Comparison of ENCODE assay signal across 18 cellular contexts in genomic region chr2:35503311-35503710, GRCh38.
DNase-seq lines count a peak whose midpoint lies in the region; ATAC-seq and TF ChIP-seq lines count a peak whose summit lies in the region.
"Had no signal": no experiment of that assay in that cellular context is flagged by ENCODE, and none has a peak within 500 bp of the region (broad histone marks: within the 10 kb centered on the region; RNA-seq: fewer than 3 reads in every experiment).

No MANE protein-coding gene starts in this region.

- H3K23ac ChIP-seq in mesenchymal stem cell (ENCODE audit: low read length in 2 of 2): no peak overlapping the region

- peak overlapping the region; percentile 49 for H3K27ac ChIP-seq in RWPE2 (ENCODE audit: poor library complexity, severe bottlenecking)
- no peak overlapping the region for H3K27ac ChIP-seq in foreskin keratinocyte
- H3K27ac ChIP-seq in mesenchymal stem cell (ENCODE audit: low read length, poor library complexity, severe bottlenecking): no peak overlapping the region
- H3K27ac ChIP-seq: A549, BLaER1, HL-60, PC-9 had no signal

- H3K4me3 ChIP-seq in RWPE2 (ENCODE audit: severe bottlenecking) (no peak overlapping the region), mesenchymal stem cell (ENCODE audit: insufficient read depth in 1 of 2, low read depth in 1 of 2, low read length in 2 of 2) (no peak overlapping the region)
- H3K4me3 ChIP-seq: A549, BLaER1, HAP-1, PC-9 had no signal

- no peak overlapping the region for H4K8ac ChIP-seq in mesenchymal stem cell (ENCODE audit: low read length)

- H2BK15ac ChIP-seq in mesenchymal stem cell (ENCODE audit: low read depth, poor library complexity, severe bottlenecking): no peak overlapping the region

- no peak overlapping the region for H2AK5ac ChIP-seq in mesenchymal stem cell (ENCODE audit: low read length, severe bottlenecking)

- TF ChIP-seq CTCF in RWPE2 (IDR thresholded peaks at IDR 0.05; ENCODE audit: poor library complexity, severe bottlenecking): no peak
- TF ChIP-seq CTCF in foreskin keratinocyte (conservative IDR thresholded peaks at IDR 0.05): no peak
- no peak for TF ChIP-seq CTCF in GM10266 (IDR thresholded peaks at IDR 0.05; ENCODE audit: control insufficient read depth, insufficient read depth, low read depth, missing control alignments)

- H2BK5ac ChIP-seq in mesenchymal stem cell (ENCODE audit: low read depth, low read length, poor library complexity, severe bottlenecking): no peak overlapping the region

- peak; percentile 55 for ATAC-seq in RWPE2 (ENCODE audit: low read depth)
- peak; percentile 47 for ATAC-seq in foreskin keratinocyte
- ATAC-seq in stimulated activated naive CD8-positive, alpha-beta T cell treated with anti-CD3 and anti-CD28 coated beads, Interleukin-15, Interleukin-2, amounts not matched to agents 100 U/mL and 50 U/mL, for 24 hours: no peak
- ATAC-seq: A549 had no signal

- H2AFZ ChIP-seq in mesenchymal stem cell (ENCODE audit: low read depth, low read length): no peak overlapping the region
- H2AFZ ChIP-seq: PC-9 had no signal

- H3K36me3 ChIP-seq in RWPE2 (ENCODE audit: low read depth) (no peaks in the 10 kb centered on the region), mesenchymal stem cell (ENCODE audit: control insufficient read depth in 1 of 2, insufficient read depth in 2 of 2, low read depth in 1 of 2, low read length in 2 of 2) (no peaks in the 10 kb centered on the region)
- H3K36me3 ChIP-seq: BLaER1, HAP-1 had no signal

- H3K27me3 ChIP-seq in RWPE2 (ENCODE audit: insufficient read depth, poor library complexity, severe bottlenecking): no peaks in the 10 kb centered on the region
- H3K27me3 ChIP-seq in foreskin keratinocyte: no peaks in the 10 kb centered on the region
- H3K27me3 ChIP-seq in mesenchymal stem cell (ENCODE audit: control insufficient read depth in 1 of 2, insufficient read depth in 1 of 2, low read length in 2 of 2): no peaks in the 10 kb centered on the region
- H3K27me3 ChIP-seq: BLaER1 had no signal

- no peak overlapping the region for H2BK120ac ChIP-seq in mesenchymal stem cell (ENCODE audit: low read depth, low read length)

- no peak overlapping the region for H3K4ac ChIP-seq in mesenchymal stem cell (ENCODE audit: low read depth in 1 of 2, low read length in 2 of 2)

- WGBS in mesenchymal stem cell: 56% methylated on average over 3 of the region's 3 CpGs

- H3K9me3 ChIP-seq in RWPE2 (ENCODE audit: severe bottlenecking) (no peaks in the 10 kb centered on the region), mesenchymal stem cell (ENCODE audit: control insufficient read depth, low read length) (peaks cover 24% of the 10 kb centered on the region)
- H3K9me3 ChIP-seq: A549, BLaER1, HAP-1 had no signal

- H3K9ac ChIP-seq in mesenchymal stem cell (ENCODE audit: low read length): no peak overlapping the region
- H3K9ac ChIP-seq: BLaER1 had no signal

- no peak overlapping the region for H3K14ac ChIP-seq in mesenchymal stem cell (ENCODE audit: low read length in 2 of 2)

- H3K18ac ChIP-seq in mesenchymal stem cell (ENCODE audit: low read depth in 1 of 2, low read length in 2 of 2): peak overlapping the region in 1 of 2 experiments; percentile 54

- H3K4me2 ChIP-seq in mesenchymal stem cell (ENCODE audit: low read length, poor library complexity, severe bottlenecking): no peak overlapping the region
- H3K4me2 ChIP-seq: A549, BLaER1, PC-9 had no signal

- H3K4me1 ChIP-seq in RWPE2 (ENCODE audit: insufficient read depth, poor library complexity, severe bottlenecking): peaks cover 16% of the 10 kb centered on the region
- H3K4me1 ChIP-seq in foreskin keratinocyte: peaks cover 11% of the 10 kb centered on the region
- no peaks in the 10 kb centered on the region for H3K4me1 ChIP-seq in mesenchymal stem cell (ENCODE audit: control insufficient read depth, insufficient read depth, low read depth, low read length)
- H3K4me1 ChIP-seq: A549, BLaER1, HAP-1 had no signal

- no peak overlapping the region for H4K91ac ChIP-seq in mesenchymal stem cell (ENCODE audit: low read length)

- peak; percentile 51 for DNase-seq in A172 (ENCODE audit: low spot score)
- peak; percentile 16 for DNase-seq in HT-29 (ENCODE audit: low spot score)
- no peak for DNase-seq in RWPE2 (ENCODE audit: low spot score)
- DNase-seq in foreskin keratinocyte: peak in 1 of 2 donors; percentile 21
- no peak for DNase-seq in mesenchymal stem cell
- no peak for DNase-seq in NCI-H2081 (lab: John Stamatoyannopoulos, UW)
- no peak for DNase-seq in stimulated activated naive CD8-positive, alpha-beta T cell treated with anti-CD3 and anti-CD28 coated beads, Interleukin-15, Interleukin-2, amounts not matched to agents 100 U/mL and 50 U/mL, for 24 hours
- no peak for DNase-seq in GM10266 (ENCODE audit: extremely low spot score)
- DNase-seq: CD4-positive, alpha-beta memory T cell; NCI-H1105 treated with DMSO at 0.1 percent for 48 hours; NCI-H1694; NCI-H2107; NCI-H510A treated with DMSO at 0.1 percent for 48 hours had no signal

- no peak overlapping the region for H2BK12ac ChIP-seq in mesenchymal stem cell (ENCODE audit: low read length in 2 of 2)

- no peaks in the 10 kb centered on the region for H3K79me1 ChIP-seq in mesenchymal stem cell (replicated peaks; ENCODE audit: low read length, poor library complexity, severe bottlenecking)

Comparison
In these comparisons a context has a peak if more than half of its experiments do, and no peak if none do; other contexts are left out.
1. DNase-seq: peak in A172 (single experiment) and HT-29 (single experiment); none in RWPE2 (single experiment), mesenchymal stem cell (single experiment), NCI-H2081 (0 of 2), stimulated activated naive CD8-positive, alpha-beta T cell treated with anti-CD3 and anti-CD28 coated beads, Interleukin-15, Interleukin-2, amounts not matched to agents 100 U/mL and 50 U/mL, for 24 hours (single experiment) and GM10266 (single experiment).